In the genomic region with DNA sequence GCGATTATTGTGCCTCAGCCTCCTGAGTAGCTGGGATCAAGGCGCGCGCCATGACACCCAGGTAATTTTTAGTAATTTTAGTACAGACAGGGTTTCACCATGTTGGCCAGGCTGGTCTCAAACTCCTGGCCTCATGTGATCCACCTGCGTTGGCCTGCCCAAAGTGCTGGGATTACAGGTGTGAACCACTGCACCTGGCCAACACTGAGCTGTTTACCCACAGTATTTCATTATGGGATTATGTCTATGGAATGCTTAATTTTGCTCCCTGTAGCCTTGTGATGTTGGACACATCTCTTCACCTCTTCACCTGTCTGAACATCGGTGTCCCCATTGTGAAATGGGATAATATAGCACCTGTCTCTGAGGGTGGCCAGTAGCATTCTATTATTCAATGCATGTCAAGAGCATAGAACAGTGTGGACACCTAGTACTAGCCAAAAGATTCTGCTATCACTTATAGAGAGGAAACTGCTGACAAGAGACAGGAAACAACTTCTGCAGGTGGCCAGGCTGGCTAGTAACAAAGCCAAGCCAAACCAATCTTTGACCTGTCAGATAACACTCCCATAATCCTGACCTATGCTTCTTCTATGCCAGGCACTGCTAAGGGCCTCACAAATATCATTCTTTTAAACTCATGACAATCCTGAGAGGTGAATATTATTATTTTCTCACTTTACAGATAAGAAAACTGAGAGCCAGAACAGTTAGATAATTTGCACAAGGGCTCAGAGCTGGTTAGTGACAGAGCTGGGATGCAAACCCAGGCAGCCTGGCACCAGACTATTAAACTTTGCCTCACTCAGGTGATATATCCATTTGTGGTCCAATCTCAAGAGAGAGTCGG, we compare ENCODE assay signal across 20 cellular contexts. TPM values are rescaled to one million over a fixed set of nuclear protein-coding genes. Genes with fewer than 3 reads are reported as not detected.
DNase-seq lines count a peak whose midpoint lies in the region; ATAC-seq lines count a peak whose summit lies in the region.
"Had no signal": no experiment of that assay in that cellular context is flagged by ENCODE, and none has a peak within 500 bp of the region (broad histone marks: within the 10 kb centered on the region; RNA-seq: fewer than 3 reads in every experiment).

No MANE protein-coding gene starts in this region.

- peaks cover 9% of the 10 kb centered on the region for H3K4me1 ChIP-seq in CD4-positive, CD25-positive, alpha-beta regulatory T cell (ENCODE audit: control insufficient read depth, insufficient read depth, low read length, poor library complexity, severe bottlenecking)
- H3K4me1 ChIP-seq: A549 had no signal

- H3K4me1 Mint-ChIP-seq in CD4-positive, CD25-positive, alpha-beta regulatory T cell: peaks cover 7 to 49% (median 18%) of the 10 kb centered on the region in 4 donors

- peaks cover 0 to 6% (median 0%) of the 10 kb centered on the region in 7 donors for H3K9me3 Mint-ChIP-seq in CD4-positive, CD25-positive, alpha-beta regulatory T cell

- peaks cover 4% of the 10 kb centered on the region for H3K27me3 Mint-ChIP-seq in CD4-positive, CD25-positive, alpha-beta regulatory T cell

- H3K4me3 Mint-ChIP-seq in CD4-positive, CD25-positive, alpha-beta regulatory T cell: no peak overlapping the region

- H3K36me3 Mint-ChIP-seq in CD4-positive, CD25-positive, alpha-beta regulatory T cell: no peaks in the 10 kb centered on the region

- H3K27ac ChIP-seq in CD4-positive, CD25-positive, alpha-beta regulatory T cell (ENCODE audit: insufficient read depth, low read length, poor library complexity, severe bottlenecking): no peak overlapping the region
- H3K27ac ChIP-seq: A549, C4-2B, KMS-11, RWPE1 had no signal

- peak overlapping the region in 2 of 3 donors; percentile 16 to 42 for H3K27ac Mint-ChIP-seq in CD4-positive, CD25-positive, alpha-beta regulatory T cell

- H3K27me3 ChIP-seq in CD4-positive, CD25-positive, alpha-beta regulatory T cell (ENCODE audit: control insufficient read depth, insufficient read depth, low read length): no peaks in the 10 kb centered on the region
- H3K27me3 ChIP-seq: MG63 had no signal

- H3K36me3 ChIP-seq in CD4-positive, CD25-positive, alpha-beta regulatory T cell (ENCODE audit: control insufficient read depth, insufficient read depth, low read length): no peaks in the 10 kb centered on the region
- H3K36me3 ChIP-seq: MG63 had no signal

- H3K9me3 ChIP-seq in CD4-positive, CD25-positive, alpha-beta regulatory T cell (ENCODE audit: control insufficient read depth in 2 of 2, low read length in 2 of 2): no peaks in the 10 kb centered on the region
- H3K9me3 ChIP-seq: MG63 had no signal

- no peak overlapping the region for H3K4me3 ChIP-seq in CD4-positive, CD25-positive, alpha-beta regulatory T cell (ENCODE audit: low read depth, low read length)
- H3K4me3 ChIP-seq: A549, MG63 had no signal

- ATAC-seq in CD4-positive, CD25-positive, alpha-beta regulatory T cell (ENCODE audit: low read depth in 2 of 2): no peak
- ATAC-seq in left lobe of liver: peak; percentile 88
- no peak for ATAC-seq in GM21576 (IDR thresholded peaks at IDR 0.05; ENCODE audit: unreplicated experiment)
- no peak for ATAC-seq in GM19455 (IDR thresholded peaks at IDR 0.05; ENCODE audit: unreplicated experiment)
- ATAC-seq: A549 had no signal

- no peak for DNase-seq in CD4-positive, CD25-positive, alpha-beta regulatory T cell
- DNase-seq in NCI-H226 (peak; percentile 43), dermis microvascular lymphatic vessel endothelial cell (ENCODE audit: low read depth in 2 of 2) (peak; percentile 54 to 65), left lobe of liver (ENCODE audit: low spot score) (peak; percentile 52), GM19238 (ENCODE audit: insufficient read length, low spot score) (no peak)
- no peak for DNase-seq in activated CD8-positive, alpha-beta memory T cell treated with anti-CD3 and anti-CD28 coated beads for 24 hours
- DNase-seq: GF-D8; GOT3; MG63; NCI-H2029; NCI-H2171 treated with DMSO at 0.1 percent for 48 hours; NCI-H524 treated with DMSO at 0.1 percent for 48 hours; NK-92 treated with Interleukin-12 subunit alpha and Interleukin-12 subunit beta, amount 100 ng/mL, for 24 hours; OCI-M1 had no signal

RNA-seq across cellular contexts. Expression of a gene that starts 29.4 kb away (rescaled TPM):
- total RNA-seq in CD4-positive, CD25-positive, alpha-beta regulatory T cell: not detected
- not detected for polyA plus RNA-seq in CD4-positive, CD25-positive, alpha-beta regulatory T cell
- total RNA-seq in dermis microvascular lymphatic vessel endothelial cell (6.7 and 15.0 TPM in 2 replicates), left lobe of liver (0.50 TPM)

Comparison
In these comparisons a context has a peak if more than half of its experiments do, and no peak if none do; other contexts are left out.
1. DNase-seq: peak in NCI-H226 (single experiment), dermis microvascular lymphatic vessel endothelial cell (2 of 2) and left lobe of liver (single experiment); none in CD4-positive, CD25-positive, alpha-beta regulatory T cell (0 of 3), GM19238 (single experiment) and activated CD8-positive, alpha-beta memory T cell treated with anti-CD3 and anti-CD28 coated beads for 24 hours (single experiment).